In the genomic region with DNA sequence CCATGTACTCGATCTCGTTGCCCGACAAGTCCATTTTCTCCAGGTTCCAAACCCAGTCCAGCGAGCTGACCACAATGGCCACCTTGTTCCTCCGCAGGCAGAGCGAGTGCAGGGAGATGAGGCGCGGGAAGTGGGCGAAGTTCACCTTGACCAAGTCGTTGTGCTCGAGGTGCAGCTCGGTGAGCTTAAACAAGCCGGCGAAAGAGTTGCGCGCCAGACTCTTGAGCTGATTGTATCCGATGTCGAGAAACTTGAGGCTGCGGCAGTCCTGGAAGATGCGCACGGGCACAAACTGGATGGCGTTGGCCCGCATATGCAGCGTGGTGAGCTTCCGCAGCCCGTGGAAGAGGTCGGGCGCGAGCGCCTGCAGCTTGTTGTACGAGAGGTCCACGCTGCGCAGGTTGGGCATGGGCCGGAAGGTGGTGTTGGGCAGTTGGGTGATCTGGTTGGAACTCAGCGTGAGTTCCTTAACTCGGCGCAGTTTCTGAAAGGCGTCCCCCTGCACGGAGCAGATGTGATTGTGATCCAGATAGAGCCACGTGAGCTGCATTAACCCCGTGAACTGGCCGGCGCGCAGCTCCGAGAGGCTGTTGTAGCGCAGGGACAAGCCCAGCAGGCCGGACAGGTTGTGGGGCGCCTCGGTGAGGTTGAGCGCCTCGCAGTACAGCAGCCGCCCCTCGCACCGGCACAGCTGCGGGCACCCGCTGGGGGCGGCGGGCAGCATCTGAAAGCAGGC, we compare ENCODE assay signal across 13 cellular contexts. TPM values are rescaled to one million over a fixed set of nuclear protein-coding genes. Genes with fewer than 3 reads are reported as not detected.
DNase-seq lines count a peak whose midpoint lies in the region; ATAC-seq, FAIRE-seq and TF ChIP-seq lines count a peak whose summit lies in the region.
"Had no signal": no experiment of that assay in that cellular context is flagged by ENCODE, and none has a peak within 500 bp of the region (broad histone marks: within the 10 kb centered on the region; RNA-seq: fewer than 3 reads in every experiment).

No MANE protein-coding gene starts in this region.

- no peak overlapping the region for H2BK20ac ChIP-seq in H9 (ENCODE audit: low read depth, low read length, poor library complexity, severe bottlenecking)

- no peak for FAIRE-seq in GM12892 (lab: Jason Lieb, UNC)

- no peak overlapping the region for H2AFZ ChIP-seq in H9 (ENCODE audit: low read length)

- peaks cover 63 to 75% of the 10 kb centered on the region in 2 experiments for H3K4me1 Mint-ChIP-seq in H9
- H3K4me1 Mint-ChIP-seq: activated CD4-positive, alpha-beta T cell treated with anti-CD3 and anti-CD28 coated beads, Interleukin-2, amount 10 ng/mL, durations not matched to agents 24 days and 14 days had no signal

- H3K27me3 Mint-ChIP-seq in H9 (ENCODE audit: low read depth), result peaks cover 79% of the 10 kb centered on the region

- H4K8ac ChIP-seq in H9 (replicated peaks; ENCODE audit: insufficient read length, low read depth, low read length), result no peak overlapping the region

- peak overlapping the region; percentile 62; the same call in 1 of the 2 replicates for H3K14ac ChIP-seq in H9 (ENCODE audit: insufficient read depth, low read length)

- TF ChIP-seq POLR2A in sigmoid colon (IDR thresholded peaks at IDR 0.05) (no peak), GM12892 (IDR thresholded peaks at IDR 0.05; ENCODE audit: low read depth, low read length) (no peak)

- no peak overlapping the region for H3K4ac ChIP-seq in H9 (ENCODE audit: low read depth, low read length)

- peak overlapping the region in 3 of 4 donors; percentile 45 to 56 (median 48) for H3K4me3 ChIP-seq in sigmoid colon

- H2BK120ac ChIP-seq in H9 (ENCODE audit: low read depth, low read length, poor library complexity, severe bottlenecking), result no peak overlapping the region

- H3K4me1 ChIP-seq in H9 (ENCODE audit: insufficient read depth, low read length), result peaks cover 15% of the 10 kb centered on the region; the same call in 1 of the 2 replicates
- H3K4me1 ChIP-seq in sigmoid colon, result peaks cover 0 to 21% (median 18%) of the 10 kb centered on the region in 4 donors

- H3K27me3 ChIP-seq in H9 (ENCODE audit: insufficient read depth, low read length), result peaks cover 41% of the 10 kb centered on the region
- H3K27me3 ChIP-seq in layer of hippocampus (ENCODE audit: control insufficient read depth, insufficient read depth, low read length), result peaks cover 18% of the 10 kb centered on the region
- H3K27me3 ChIP-seq in sigmoid colon, result peaks cover 13 to 49% (median 19%) of the 10 kb centered on the region in 3 donors

- no peak for TF ChIP-seq EP300 in sigmoid colon (IDR thresholded peaks at IDR 0.05)

- no peak overlapping the region for H3T11ph ChIP-seq in H9 (ENCODE audit: low read length)

- H3K23ac ChIP-seq in H9 (ENCODE audit: insufficient read length, low read depth, low read length), result no peak overlapping the region

- H3K27ac Mint-ChIP-seq in H9, result no peak overlapping the region
- H3K27ac Mint-ChIP-seq: activated CD4-positive, alpha-beta T cell treated with anti-CD3 and anti-CD28 coated beads, Interleukin-2, amount 10 ng/mL, durations not matched to agents 24 days and 14 days had no signal

- no peak overlapping the region for H4K5ac ChIP-seq in H9 (ENCODE audit: insufficient read length, low read depth, low read length)

- H3K56ac ChIP-seq in H9 (ENCODE audit: insufficient read length, low read depth, low read length), result no peak overlapping the region

- no peaks in the 10 kb centered on the region for H4K20me1 ChIP-seq in H9 (ENCODE audit: control insufficient read depth, insufficient read depth, insufficient read length)

- peaks cover 0 to 2% (median 0%) of the 10 kb centered on the region in 3 experiments; a peak in 1 of 7 replicates for H3K36me3 Mint-ChIP-seq in H9 (ENCODE audit: insufficient read depth in 1 of 3, low read depth in 3 of 3)

- no peak overlapping the region for H4K91ac ChIP-seq in H9 (ENCODE audit: insufficient read length, low read depth, low read length)

- peak overlapping the region; percentile 82 for H3K4me2 ChIP-seq in H9 (ENCODE audit: insufficient read depth, insufficient read length, low read length)

- WGBS in H9 (ENCODE audit: extremely low coverage, insufficient read length, low lambda C conversion rate), result no CpG with 5 or more reads among the region's 58 CpGs
- WGBS in sigmoid colon, 2 donors, result 2 to 4% methylated on average over 58 of the region's 58 CpGs

- H2BK15ac ChIP-seq in H9 (ENCODE audit: low read depth, low read length), result no peak overlapping the region

- peaks cover 0 to 2% of the 10 kb centered on the region in 2 experiments; a peak in 3 of 5 replicates for H3K9me3 Mint-ChIP-seq in H9
- H3K9me3 Mint-ChIP-seq: activated CD4-positive, alpha-beta T cell treated with anti-CD3 and anti-CD28 coated beads, Interleukin-2, amount 10 ng/mL, durations not matched to agents 24 days and 14 days had no signal

- H3K9ac ChIP-seq in H9 (ENCODE audit: extremely low read depth, insufficient read length, low read length), result no peak overlapping the region

- TF ChIP-seq CTCF in H9 (conservative IDR thresholded peaks at IDR 0.05), result no peak
- TF ChIP-seq CTCF in sigmoid colon (IDR thresholded peaks at IDR 0.05), result no peak

- peak overlapping the region; percentile 63 to 84 for H3K4me3 Mint-ChIP-seq in H9
- H3K4me3 Mint-ChIP-seq: activated CD4-positive, alpha-beta T cell treated with anti-CD3 and anti-CD28 coated beads, Interleukin-2, amount 10 ng/mL, durations not matched to agents 24 days and 14 days had no signal

- H3K79me1 ChIP-seq in H9 (ENCODE audit: insufficient read depth, low read depth, low read length, poor library complexity, severe bottlenecking), result no peaks in the 10 kb centered on the region

- H2BK12ac ChIP-seq in H9 (ENCODE audit: insufficient read length, low read depth, low read length), result no peak overlapping the region

- H3K9me3 ChIP-seq in H9 (ENCODE audit: control insufficient read depth, low read depth, low read length) (no peaks in the 10 kb centered on the region), sigmoid colon (no peaks in the 10 kb centered on the region)

- DNase-seq in H9 (peak; percentile 66), ecto neural progenitor cell (ENCODE audit: low spot score) (peak; percentile 72), sigmoid colon (no peak), NCI-H1694 treated with DMSO at 0.1 percent for 48 hours (lab: John Stamatoyannopoulos, UW) (no peak), NCI-H2171 treated with DMSO at 0.1 percent for 48 hours (lab: John Stamatoyannopoulos, UW) (no peak), GM12892 (ENCODE audit: insufficient read length) (no peak)
- DNase-seq: activated CD4-positive, alpha-beta T cell treated with anti-CD3 and anti-CD28 coated beads, Interleukin-2, amount 10 ng/mL, durations not matched to agents 24 days and 14 days; amniotic stem cell; NCI-H1694 had no signal

- no peak overlapping the region for H2BK5ac ChIP-seq in H9 (ENCODE audit: insufficient read length, low read length)

- H3K23me2 ChIP-seq in H9 (ENCODE audit: insufficient read length, low read depth, low read length, poor library complexity, severe bottlenecking), result peaks cover 22% of the 10 kb centered on the region

- H3K27ac ChIP-seq in H9 (ENCODE audit: insufficient read length, low read depth, low read length) (no peak overlapping the region), layer of hippocampus (ENCODE audit: low read depth, low read length) (peak overlapping the region; percentile 46), sigmoid colon (peak overlapping the region in 2 of 4 donors; percentile 13 to 59)

- no peaks in the 10 kb centered on the region for H3K36me3 ChIP-seq in sigmoid colon

- H3K79me2 ChIP-seq in H9 (ENCODE audit: insufficient read depth, low read length), result no peaks in the 10 kb centered on the region

- H2AK5ac ChIP-seq in H9 (ENCODE audit: insufficient read length, low read length), result no peak overlapping the region

- H3K18ac ChIP-seq in H9 (ENCODE audit: insufficient read length, low read depth, low read length), result peak overlapping the region; percentile 44

- intact Hi-C loops in sigmoid colon (cut with DNase I), result no loop called here

- ATAC-seq in HG03469 (IDR thresholded peaks at IDR 0.05; ENCODE audit: unreplicated experiment), result no peak
- ATAC-seq: Panc1 had no signal

RNA-seq across cellular contexts. Expression of a gene that starts 1.4 kb away (rescaled TPM):
- total RNA-seq in H9 (2021) (1.1 and 1.2 TPM in 2 replicates), sigmoid colon (1 to 10 TPM in 3 of 4 donors, under 1 TPM in 1; 0.49 to 3.0 (median 1.8) TPM)
- under 1 TPM in 1 of 3 donors, not detected in 2; 0.76 TPM for polyA plus RNA-seq in sigmoid colon
- not detected for polyA plus RNA-seq in GM12892 (2012; ENCODE audit: missing spikeins)
- total RNA-seq: activated CD4-positive, alpha-beta T cell treated with anti-CD3 and anti-CD28 coated beads, Interleukin-2, amount 10 ng/mL, durations not matched to agents 24 days and 14 days; pulmonary artery endothelial cell had no signal

Comparison
In these comparisons a context has a peak if more than half of its experiments do, and no peak if none do; other contexts are left out.
1. DNase-seq: peak in H9 (single experiment) and ecto neural progenitor cell (single experiment); none in sigmoid colon (single experiment), NCI-H1694 treated with DMSO at 0.1 percent for 48 hours (single experiment), NCI-H2171 treated with DMSO at 0.1 percent for 48 hours (single experiment) and GM12892 (single experiment).